Comparison of ENCODE assay signal across 12 cellular contexts in genomic region chr1:10753279-10753678, GRCh38. TPM values are rescaled to one million over a fixed set of nuclear protein-coding genes. Genes with fewer than 3 reads are reported as not detected.
DNase-seq lines count a peak whose midpoint lies in the region; FAIRE-seq and TF ChIP-seq lines count a peak whose summit lies in the region.
"Had no signal": no experiment of that assay in that cellular context is flagged by ENCODE, and none has a peak within 500 bp of the region (broad histone marks: within the 10 kb centered on the region; RNA-seq: fewer than 3 reads in every experiment).

No MANE protein-coding gene starts in this region.

- peak; percentile 27 for DNase-seq in stimulated activated CD4-positive, alpha-beta T cell treated with anti-CD3 and anti-CD28 coated beads, Interleukin-15, amount 100 ng/mL, for 24 hours
- no peak for DNase-seq in stimulated activated CD4-positive, alpha-beta T cell treated with anti-CD3 and anti-CD28 coated beads, Interleukin-12 subunit alpha, Interleukin-12 subunit beta, amount 100 ng/mL, for 4 hours
- DNase-seq in NCI-H82 treated with DMSO at 0.1 percent for 48 hours (lab: John Stamatoyannopoulos, UW; ENCODE audit: unreplicated experiment) (peak; percentile 97), keratinocyte (ENCODE audit: low read depth, low spot score) (no peak), stomach (no peak), NCI-H2029 (lab: John Stamatoyannopoulos, UW) (no peak), dermis blood vessel endothelial cell (no peak), HuH-7.5 (ENCODE audit: low spot score) (no peak)
- DNase-seq: body of pancreas, mesenchymal stem cell, NCI-H2107, testis had no signal

- no peak overlapping the region for H3K4me2 ChIP-seq in keratinocyte (ENCODE audit: control insufficient read depth, extremely low read depth, insufficient read depth, low read depth, low read length)

- H3K4me3 ChIP-seq in keratinocyte (ENCODE audit: control insufficient read depth in 2 of 3, extremely low read depth in 1 of 3, insufficient read depth in 2 of 3, low read depth in 1 of 3, low read length in 3 of 3): no peak overlapping the region
- H3K4me3 ChIP-seq in stomach: no peak overlapping the region
- H3K4me3 ChIP-seq: body of pancreas, testis had no signal

- no peaks in the 10 kb centered on the region for H3K79me2 ChIP-seq in keratinocyte (ENCODE audit: control insufficient read depth, insufficient read depth, low read length)

- H3K36me3 ChIP-seq in keratinocyte (ENCODE audit: control insufficient read depth in 2 of 2, extremely low read depth in 1 of 2, insufficient read depth in 2 of 2, low read length in 2 of 2) (peaks cover 0 to 3% of the 10 kb centered on the region in 2 experiments), stomach (peaks cover 0 to 10% (median 0%) of the 10 kb centered on the region in 4 donors)

- TF ChIP-seq EP300 in stomach (IDR thresholded peaks at IDR 0.05): no peak

- no peak overlapping the region for H2AFZ ChIP-seq in keratinocyte (ENCODE audit: control insufficient read depth, low read length)

- no peaks in the 10 kb centered on the region for H4K20me1 ChIP-seq in keratinocyte (ENCODE audit: control insufficient read depth, extremely low read depth, insufficient read depth, low read length)

- FAIRE-seq in keratinocyte (lab: Jason Lieb, UNC): no peak

- H3K9me3 ChIP-seq in keratinocyte (ENCODE audit: control insufficient read depth, low read depth, low read length) (no peaks in the 10 kb centered on the region), stomach (no peaks in the 10 kb centered on the region)
- H3K9me3 ChIP-seq: body of pancreas, testis had no signal

- TF ChIP-seq POLR2A in stomach (IDR thresholded peaks at IDR 0.05): no peak

- no peaks in the 10 kb centered on the region for H3K27me3 ChIP-seq in keratinocyte (ENCODE audit: control insufficient read depth, extremely low read depth, insufficient read depth, low read length)
- peaks cover 0 to 8% (median 0%) of the 10 kb centered on the region in 3 donors for H3K27me3 ChIP-seq in stomach
- H3K27me3 ChIP-seq: body of pancreas, testis had no signal

- H3K9ac ChIP-seq in keratinocyte (ENCODE audit: control insufficient read depth, extremely low read depth, insufficient read depth, low read length): no peak overlapping the region

- dilution Hi-C loops in keratinocyte (cut with MboI; ENCODE audit: extremely low pct_ligation_motif_present, low sequenced_read_pairs): no loop called here

- intact Hi-C loops in stomach (cut with DNase I; ENCODE audit: low total_unique reads): no loop called here

- no peak overlapping the region for H3K27ac ChIP-seq in keratinocyte (ENCODE audit: control insufficient read depth, insufficient read depth, low read length)
- H3K27ac ChIP-seq in stomach: peak overlapping the region in 3 of 5 donors; percentile 29 to 46 (median 34)
- H3K27ac ChIP-seq: body of pancreas, testis had no signal

- H3K9me1 ChIP-seq in keratinocyte (ENCODE audit: control insufficient read depth, extremely low read depth, insufficient read depth, low read length): no peaks in the 10 kb centered on the region

- WGBS in stomach, 5 donors: 29 to 46% (median 39%) methylated on average over 11 of the region's 11 CpGs

- H3K4me1 ChIP-seq in keratinocyte (ENCODE audit: control insufficient read depth, extremely low read depth, insufficient read depth, low read length): peaks cover 7% of the 10 kb centered on the region
- peaks cover 43 to 72% (median 60%) of the 10 kb centered on the region in 4 donors for H3K4me1 ChIP-seq in stomach
- H3K4me1 ChIP-seq: body of pancreas had no signal

- TF ChIP-seq CTCF in keratinocyte (optimal IDR thresholded peaks at IDR 0.05 in 1 of 3, IDR thresholded peaks at IDR 0.05 in 1 of 3, conservative IDR thresholded peaks at IDR 0.05 in 1 of 3; ENCODE audit: extremely low read depth in 1 of 3, insufficient read depth in 2 of 3, low read length in 3 of 3) (peak in 2 of 3 experiments; percentile 4 to 16), stomach (IDR thresholded peaks at IDR 0.05) (no peak)

RNA-seq across cellular contexts. Expression of gene CASZ1, which starts 43.2 kb away (rescaled TPM):
- 2.8 to 5.0 TPM (median 4.4 TPM) in 3 replicates for polyA plus RNA-seq in keratinocyte
- 66.1 TPM for polyA plus RNA-seq in keratinocyte (2011; ENCODE audit: low read depth)
- polyA plus RNA-seq in keratinocyte (2011; cell fraction: cytosol; rRNA removed): 2.4 and 4.8 TPM in 2 replicates
- 18.6 and 23.7 TPM in 2 replicates for polyA plus RNA-seq in keratinocyte (2011; cell fraction: nucleus; rRNA removed)
- 5.9 and 27.8 TPM in 2 replicates for polyA plus RNA-seq in keratinocyte (2012; ENCODE audit: low replicate concordance)
- 5.2 to 17.9 TPM (median 7.7 TPM) in 3 replicates for polyA minus RNA-seq in keratinocyte
- 9.6 TPM for polyA minus RNA-seq in keratinocyte (2011; cell fraction: cytosol; rRNA and poly(A)+ RNA removed)
- polyA minus RNA-seq in keratinocyte (2011; cell fraction: nucleus; rRNA and poly(A)+ RNA removed): 17.5 and 18.8 TPM in 2 replicates
- 100 to 1,000 TPM in 2 of 5 donors, 10 to 100 TPM in 3; 24.6 to 166 (median 66.5) TPM for total RNA-seq in stomach
- 10 to 100 TPM in 1 of 3 donors, 1 to 10 TPM in 2; 6.0 to 11.8 (median 6.5) TPM for polyA plus RNA-seq in stomach
- total RNA-seq in dermis blood vessel endothelial cell: 4.3 and 10.8 TPM in 2 replicates

Comparison
In these comparisons a context has a peak if more than half of its experiments do, and no peak if none do; other contexts are left out.
1. DNase-seq: peak in stimulated activated CD4-positive, alpha-beta T cell treated with anti-CD3 and anti-CD28 coated beads, Interleukin-15, amount 100 ng/mL, for 24 hours (single experiment) and NCI-H82 treated with DMSO at 0.1 percent for 48 hours (single experiment); none in stimulated activated CD4-positive, alpha-beta T cell treated with anti-CD3 and anti-CD28 coated beads, Interleukin-12 subunit alpha, Interleukin-12 subunit beta, amount 100 ng/mL, for 4 hours (single experiment), keratinocyte (single experiment), stomach (single experiment), NCI-H2029 (single experiment), dermis blood vessel endothelial cell (single experiment) and HuH-7.5 (single experiment).
2. CTCF ChIP-seq: peak in keratinocyte (2 of 3); none in stomach (0 of 7).